Comparison of ENCODE assay signal across 9 cellular contexts in genomic region chr1:36034692-36035091, GRCh38. TPM values are rescaled to one million over a fixed set of nuclear protein-coding genes. Genes with fewer than 3 reads are reported as not detected.
DNase-seq lines count a peak whose midpoint lies in the region; ATAC-seq and TF ChIP-seq lines count a peak whose summit lies in the region.
"Had no signal": no experiment of that assay in that cellular context is flagged by ENCODE, and none has a peak within 500 bp of the region (broad histone marks: within the 10 kb centered on the region; RNA-seq: fewer than 3 reads in every experiment).

No MANE protein-coding gene starts in this region.

- H2AK5ac ChIP-seq in IMR-90 (ENCODE audit: low read depth, low read length): no peak overlapping the region

- no peak overlapping the region for H3K23ac ChIP-seq in IMR-90 (ENCODE audit: low read depth, low read length)

- no peaks in the 10 kb centered on the region for H3K9me1 ChIP-seq in IMR-90 (ENCODE audit: insufficient read depth, low read length)

- no peaks in the 10 kb centered on the region for H3K4me1 ChIP-seq in IMR-90 (ENCODE audit: control insufficient read depth, insufficient read depth, low read length)
- H3K4me1 ChIP-seq in adipocyte (ENCODE audit: control insufficient read depth, insufficient read depth, low read length): peaks cover 13% of the 10 kb centered on the region

- TF ChIP-seq RAD21 in IMR-90 (IDR thresholded peaks at IDR 0.05; ENCODE audit: low read length): no peak

- DNase-seq in AG20443 (ENCODE audit: low spot score): peak; percentile 19
- peak; percentile 75 for DNase-seq in IMR-90
- DNase-seq in adipocyte (ENCODE audit: low read depth): peak; percentile 20
- no peak for DNase-seq in left lobe of liver (ENCODE audit: low spot score)
- no peak for DNase-seq in GOT3 (lab: John Stamatoyannopoulos, UW)
- no peak for DNase-seq in cortex of kidney (lab: John Stamatoyannopoulos, UW)
- no peak for DNase-seq in activated CD4-positive, CD25-positive, alpha-beta regulatory T cell treated with anti-CD3 and anti-CD28 coated beads, Interleukin-2, amount 50 U/mL, for 72 hours
- DNase-seq: amniotic stem cell had no signal

- intact Hi-C loops in IMR-90 (cut with micrococcal nuclease): no loop called here

- H3K4me2 ChIP-seq in IMR-90 (ENCODE audit: low read depth, low read length): no peak overlapping the region; the same call in 1 of the 2 replicates

- no peak overlapping the region for H4K8ac ChIP-seq in IMR-90 (ENCODE audit: low read depth in 2 of 2, low read length in 2 of 2)

- H2BK20ac ChIP-seq in IMR-90 (ENCODE audit: low read depth, low read length): no peak overlapping the region

- no peak for TF ChIP-seq CTCF in IMR-90 (conservative IDR thresholded peaks at IDR 0.05; ENCODE audit: low read depth, low read length)

- ATAC-seq in IMR-90 (ENCODE audit: low read depth) (peak; percentile 78), left lobe of liver (peak; percentile 86), GM21528 (IDR thresholded peaks at IDR 0.05; ENCODE audit: low FRiP score, unreplicated experiment) (no peak)

- CTCF ChIA-PET in IMR-90 (lab: Yijun Ruan, JAX): interaction anchor here (0.6 kb wide), 1 partner anchor 108 kb away, joined by 6 read pairs; no protein-coding TSS in a partner anchor

- no peak overlapping the region for H3K4ac ChIP-seq in IMR-90 (ENCODE audit: low read depth, low read length)

- no peaks in the 10 kb centered on the region for H3K9me3 ChIP-seq in IMR-90 (ENCODE audit: control insufficient read depth, insufficient read depth, low read length)
- H3K9me3 ChIP-seq in adipocyte (ENCODE audit: control insufficient read depth, low read length): no peaks in the 10 kb centered on the region

- POLR2A ChIA-PET in IMR-90 (lab: Charles Lee; ENCODE audit: unreplicated experiment): no interaction called here

- in situ Hi-C loops in IMR-90 (cut with MboI; ENCODE audit: low sequenced_read_pairs): no loop called here

- H2BK5ac ChIP-seq in IMR-90 (ENCODE audit: low read depth, low read length, poor library complexity, severe bottlenecking): peak overlapping the region; percentile 2

- no peaks in the 10 kb centered on the region for H3K27me3 ChIP-seq in IMR-90 (ENCODE audit: control insufficient read depth, insufficient read depth, low read length)
- no peaks in the 10 kb centered on the region for H3K27me3 ChIP-seq in adipocyte (replicated peaks; ENCODE audit: control insufficient read depth, insufficient read depth, low read length)

- no peak overlapping the region for H3K27ac ChIP-seq in IMR-90 (ENCODE audit: insufficient read depth, low read length)

- BruUV-seq in IMR-90 (replicated peaks; lab: Mats Ljungman, UMichigan): no TSS peak

- H3K56ac ChIP-seq in IMR-90 (ENCODE audit: extremely low read depth, insufficient read depth, low read length): no peak overlapping the region

- H2AFZ ChIP-seq in IMR-90 (replicated peaks; ENCODE audit: low read length, poor library complexity): no peak overlapping the region

- no peaks in the 10 kb centered on the region; a peak in 1 of 4 replicates for H3K79me1 ChIP-seq in IMR-90 (ENCODE audit: low read depth in 1 of 2, low read length in 2 of 2)

- H3K9ac ChIP-seq in IMR-90 (ENCODE audit: low read depth, low read length) (no peak overlapping the region), adipocyte (ENCODE audit: low read length) (peak overlapping the region; percentile 17)

- dilution Hi-C loops in IMR-90 (cut with HindIII; ENCODE audit: low sequenced_read_pairs, unreplicated experiment): no loop called here

- TF ChIP-seq POLR2A in IMR-90 (IDR thresholded peaks at IDR 0.05; ENCODE audit: low read depth, low read length): no peak

- H3K14ac ChIP-seq in IMR-90 (replicated peaks; ENCODE audit: low read depth, low read length): no peak overlapping the region

- no peaks in the 10 kb centered on the region for H4K20me1 ChIP-seq in IMR-90 (ENCODE audit: insufficient read depth, low read length)

- no peak overlapping the region for H3K4me3 ChIP-seq in IMR-90 (ENCODE audit: insufficient read depth, low read depth, low read length)
- no peak overlapping the region for H3K4me3 ChIP-seq in adipocyte (ENCODE audit: low read length)

- no peak overlapping the region for H3K18ac ChIP-seq in IMR-90 (ENCODE audit: low read depth, low read length)

- H4K91ac ChIP-seq in IMR-90 (ENCODE audit: insufficient read depth, low read depth, low read length): no peak overlapping the region

- H4K5ac ChIP-seq in IMR-90 (ENCODE audit: low read depth, low read length): no peak overlapping the region

- no peak overlapping the region for H2AK9ac ChIP-seq in IMR-90 (replicated peaks; ENCODE audit: low read depth, low read length, poor library complexity)

- no peak overlapping the region for H2BK15ac ChIP-seq in IMR-90 (ENCODE audit: low read depth, low read length)

- H2BK120ac ChIP-seq in IMR-90 (ENCODE audit: low read depth, low read length): no peak overlapping the region

- peaks cover 15% of the 10 kb centered on the region; the same call in 1 of the 2 replicates for H3K36me3 ChIP-seq in IMR-90 (ENCODE audit: control insufficient read depth, insufficient read depth, low read length)
- peaks cover 34% of the 10 kb centered on the region for H3K36me3 ChIP-seq in adipocyte (ENCODE audit: control insufficient read depth, insufficient read depth, low read length, severe bottlenecking)

TF ChIP-seq in IMR-90, 13 proteins besides CTCF, POLR2A, EP300 and RAD21:
- TF ChIP-seq CEBPB (IDR thresholded peaks at IDR 0.05; ENCODE audit: low read depth, low read length) (peak; percentile 65), RFX5 (IDR thresholded peaks at IDR 0.05; ENCODE audit: low read depth, low read length) (no peak)

RNA-seq across cellular contexts. Expression of gene TEKT2, which starts 49.2 kb away (rescaled TPM):
- total RNA-seq in IMR-90 (2012; rRNA removed): 0.18 TPM in 1 of 2 replicates, not detected in the other
- 0.14 TPM in 1 of 2 replicates, not detected in the other for polyA plus RNA-seq in IMR-90 (2012; rRNA removed)
- polyA plus RNA-seq in IMR-90 (2012; cell fraction: cytosol; rRNA removed): 0.05 TPM in 1 of 2 replicates, not detected in the other
- polyA plus RNA-seq in IMR-90 (2012; cell fraction: nucleus; rRNA removed; ENCODE audit: low replicate concordance): 0.44 and 0.58 TPM in 2 replicates
- not detected for total RNA-seq in left lobe of liver

RNA-seq across cellular contexts. Expression of gene ADPRS, which starts 54.0 kb away (rescaled TPM):
- total RNA-seq in IMR-90 (2012; rRNA removed) (27.2 and 31.0 TPM in 2 replicates), left lobe of liver (9.0 TPM)
- 37.1 and 37.2 TPM in 2 replicates for polyA plus RNA-seq in IMR-90 (2012; rRNA removed)
- polyA plus RNA-seq in IMR-90 (2012; cell fraction: cytosol; rRNA removed): 47.8 and 52.4 TPM in 2 replicates
- 22.4 and 39.5 TPM in 2 replicates for polyA plus RNA-seq in IMR-90 (2012; cell fraction: nucleus; rRNA removed; ENCODE audit: low replicate concordance)

Comparison
In these comparisons a context has a peak if more than half of its experiments do, and no peak if none do; other contexts are left out.
1. DNase-seq: peak in AG20443 (single experiment), IMR-90 (single experiment) and adipocyte (single experiment); none in left lobe of liver (single experiment), GOT3 (single experiment), cortex of kidney (single experiment) and activated CD4-positive, CD25-positive, alpha-beta regulatory T cell treated with anti-CD3 and anti-CD28 coated beads, Interleukin-2, amount 50 U/mL, for 72 hours (single experiment).